ENCODE assay signal across 9 cellular contexts in genomic region chr17:76104140-76104895, GRCh38. TPM values are rescaled to one million over a fixed set of nuclear protein-coding genes. Genes with fewer than 3 reads are reported as not detected.
DNase-seq lines count a peak whose midpoint lies in the region; ATAC-seq and TF ChIP-seq lines count a peak whose summit lies in the region.
"Had no signal": no experiment of that assay in that cellular context is flagged by ENCODE, and none has a peak within 500 bp of the region (broad histone marks: within the 10 kb centered on the region; RNA-seq: fewer than 3 reads in every experiment).

No MANE protein-coding gene starts in this region.

- intact Hi-C loops in activated CD4-positive, alpha-beta T cell treated with anti-CD3 and anti-CD28 coated beads for 36 hours (cut with DNase I, micrococcal nuclease): loop anchor here in 1 of 2 experiments (10.0 kb wide), 1 partner anchor 400 kb away; the partner anchor contains the start of gene RHBDF2

- H3K4me1 Mint-ChIP-seq in activated CD4-positive, alpha-beta T cell treated with anti-CD3 and anti-CD28 coated beads for 36 hours: peaks cover 18% of the 10 kb centered on the region

- H3K4me3 ChIP-seq in adipocyte (ENCODE audit: low read length) (peak overlapping the region; percentile 91), thymus (ENCODE audit: low read length) (peak overlapping the region; percentile 89)

- no peak for ATAC-seq in activated CD4-positive, alpha-beta T cell treated with anti-CD3 and anti-CD28 coated beads for 36 hours
- ATAC-seq in left lobe of liver: peak; percentile 8
- no peak for ATAC-seq in GM21786 (IDR thresholded peaks at IDR 0.05; ENCODE audit: unreplicated experiment)
- ATAC-seq in omental fat pad (ENCODE audit: low FRiP score): no peak

- WGBS in thymus: 86% methylated on average over 29 of the region's 29 CpGs

- H3K9me3 ChIP-seq in adipocyte (ENCODE audit: control insufficient read depth, low read length): no peaks in the 10 kb centered on the region
- no peaks in the 10 kb centered on the region for H3K9me3 ChIP-seq in thymus (ENCODE audit: control insufficient read depth)

- peak overlapping the region; percentile 92 for H3K9ac ChIP-seq in adipocyte (ENCODE audit: low read length)

- no peak for TF ChIP-seq CTCF in omental fat pad (IDR thresholded peaks at IDR 0.05)

- H3K27me3 Mint-ChIP-seq in activated CD4-positive, alpha-beta T cell treated with anti-CD3 and anti-CD28 coated beads for 36 hours: no peaks in the 10 kb centered on the region

- H3K9me3 Mint-ChIP-seq in activated CD4-positive, alpha-beta T cell treated with anti-CD3 and anti-CD28 coated beads for 36 hours (ENCODE audit: low read depth): no peaks in the 10 kb centered on the region

- peak overlapping the region; percentile 85 for H3K27ac ChIP-seq in thymus (ENCODE audit: low read depth)

- no peak for DNase-seq in activated CD4-positive, alpha-beta T cell treated with anti-CD3 and anti-CD28 coated beads for 36 hours
- no peak for DNase-seq in activated CD4-positive, alpha-beta T cell treated with anti-CD3 and anti-CD28 coated beads for 48 hours
- DNase-seq in adipocyte (ENCODE audit: low read depth): no peak
- no peak for DNase-seq in left lobe of liver (ENCODE audit: low spot score)
- no peak for DNase-seq in omental fat pad (ENCODE audit: low spot score)
- DNase-seq in HK-2 (ENCODE audit: unreplicated experiment): no peak

- POLR2A ChIA-PET in activated CD4-positive, alpha-beta T cell treated with anti-CD3 and anti-CD28 coated beads for 36 hours (lab: Charles Lee): interaction anchor here (0.8 to 2.0 kb wide), 3 partner anchors 24 to 168 kb away, joined by 3 to 4 read pairs (median 3); partner anchors contain the start of gene UBALD2

- H3K27me3 ChIP-seq in adipocyte (replicated peaks; ENCODE audit: control insufficient read depth, insufficient read depth, low read length) (no peaks in the 10 kb centered on the region), thymus (ENCODE audit: control insufficient read depth, insufficient read depth) (no peaks in the 10 kb centered on the region)

- CTCF ChIA-PET in activated CD4-positive, alpha-beta T cell treated with anti-CD3 and anti-CD28 coated beads for 36 hours (lab: Charles Lee): interaction anchor here (0.6 to 1.9 kb wide), 13 partner anchors 9 to 271 kb away, joined by 3 to 10 read pairs (median 3); no protein-coding TSS in a partner anchor

- peaks cover 7% of the 10 kb centered on the region for H3K36me3 Mint-ChIP-seq in activated CD4-positive, alpha-beta T cell treated with anti-CD3 and anti-CD28 coated beads for 36 hours (ENCODE audit: low read depth)

- peaks cover 17% of the 10 kb centered on the region for H3K4me1 ChIP-seq in adipocyte (ENCODE audit: control insufficient read depth, insufficient read depth, low read length)
- peaks cover 20% of the 10 kb centered on the region for H3K4me1 ChIP-seq in thymus (ENCODE audit: control insufficient read depth, insufficient read depth, low read length)

- peak overlapping the region; percentile 90 for H3K4me3 Mint-ChIP-seq in activated CD4-positive, alpha-beta T cell treated with anti-CD3 and anti-CD28 coated beads for 36 hours

- peak overlapping the region; percentile 93 for H3K27ac Mint-ChIP-seq in activated CD4-positive, alpha-beta T cell treated with anti-CD3 and anti-CD28 coated beads for 36 hours

- H3K36me3 ChIP-seq in adipocyte (ENCODE audit: control insufficient read depth, insufficient read depth, low read length, severe bottlenecking) (peaks cover 25% of the 10 kb centered on the region), thymus (ENCODE audit: control insufficient read depth, insufficient read depth) (peaks cover 25% of the 10 kb centered on the region)

RNA-seq across cellular contexts. Expression of gene EXOC7, which starts 0.7 kb away (rescaled TPM):
- total RNA-seq in activated CD4-positive, alpha-beta T cell treated with anti-CD3 and anti-CD28 coated beads for 36 hours: 10 to 100 TPM; 73.0 to 77.0 TPM
- total RNA-seq in left lobe of liver: 51.3 TPM
- 64.6 TPM for polyA plus RNA-seq in thymus
- 10 to 100 TPM; 69.3 to 93.9 (median 74.1) TPM for total RNA-seq in omental fat pad

RNA-seq across cellular contexts. Expression of gene ZACN, which starts 25.3 kb away (rescaled TPM):
- 1 to 10 TPM; 4.8 to 5.4 TPM for total RNA-seq in activated CD4-positive, alpha-beta T cell treated with anti-CD3 and anti-CD28 coated beads for 36 hours
- not detected for total RNA-seq in left lobe of liver
- 10.3 TPM for polyA plus RNA-seq in thymus
- not detected for total RNA-seq in omental fat pad
- total RNA-seq: myocyte had no signal

RNA-seq across cellular contexts. Expression of gene GALR2, which starts 29.7 kb away (rescaled TPM):
- 1 to 10 TPM; 5.9 to 6.4 TPM for total RNA-seq in activated CD4-positive, alpha-beta T cell treated with anti-CD3 and anti-CD28 coated beads for 36 hours
- not detected for total RNA-seq in left lobe of liver
- 0.09 TPM for polyA plus RNA-seq in thymus
- total RNA-seq in omental fat pad: under 1 TPM in 1 of 4 donors, not detected in 3; 0.50 TPM
- total RNA-seq: myocyte had no signal

RNA-seq across cellular contexts. Expression of gene SRP68, which starts 32.0 kb away (rescaled TPM):
- total RNA-seq in activated CD4-positive, alpha-beta T cell treated with anti-CD3 and anti-CD28 coated beads for 36 hours: 100 to 1,000 TPM; 151 to 174 TPM
- total RNA-seq in left lobe of liver (30.8 TPM), omental fat pad (10 to 100 TPM; 42.3 to 62.0 (median 49.6) TPM)
- 47.6 TPM for polyA plus RNA-seq in thymus

RNA-seq across cellular contexts. Expression of gene FOXJ1, which starts 36.7 kb away (rescaled TPM):
- total RNA-seq in activated CD4-positive, alpha-beta T cell treated with anti-CD3 and anti-CD28 coated beads for 36 hours: under 1 TPM; 0.47 to 0.53 TPM
- total RNA-seq in left lobe of liver: 0.08 TPM
- polyA plus RNA-seq in thymus: 0.75 TPM
- total RNA-seq in omental fat pad: under 1 TPM in 1 of 4 donors, not detected in 3; 0.46 TPM
- total RNA-seq: myocyte had no signal
